ENCODE assay signal across 8 cellular contexts in genomic region chr5:115169392-115170127, GRCh38. TPM values are rescaled to one million over a fixed set of nuclear protein-coding genes. Genes with fewer than 3 reads are reported as not detected.
DNase-seq lines count a peak whose midpoint lies in the region; ATAC-seq and TF ChIP-seq lines count a peak whose summit lies in the region.

Gene TRIM36 (minus strand): TSS chr5:115169908. CDS start chr5:115169634, 274 bp downstream.

- H3K4me1 Mint-ChIP-seq in GM23338 (peaks cover 12% of the 10 kb centered on the region), nephron progenitor cell (peaks cover 13% of the 10 kb centered on the region)
- peaks cover 10% of the 10 kb centered on the region for H3K4me1 Mint-ChIP-seq in activated T-helper 2 cell treated with anti-CD3 and anti-CD28 coated beads, Interferon-gamma antibody, Interleukin-2, Interleukin-4, amounts not matched to agents 10 μg/mL and 5 μg/mL and 100 μg/mL, durations not matched to agents 14 hours and 24 hours and 36 hours (ENCODE audit: low read depth)

- peaks cover 24% of the 10 kb centered on the region for H3K27me3 Mint-ChIP-seq in GM23338 (ENCODE audit: insufficient read depth, low read depth, poor library complexity)
- peaks cover 59% of the 10 kb centered on the region for H3K27me3 Mint-ChIP-seq in activated T-helper 2 cell treated with anti-CD3 and anti-CD28 coated beads, Interferon-gamma antibody, Interleukin-2, Interleukin-4, amounts not matched to agents 10 μg/mL and 5 μg/mL and 100 μg/mL, durations not matched to agents 14 hours and 24 hours and 36 hours (ENCODE audit: low read depth)
- peaks cover 53% of the 10 kb centered on the region for H3K27me3 Mint-ChIP-seq in nephron progenitor cell (ENCODE audit: low read depth, poor library complexity)

- intact Hi-C loops in activated T-helper 2 cell treated with anti-CD3 and anti-CD28 coated beads, Interferon-gamma antibody, Interleukin-2, Interleukin-4, amounts not matched to agents 10 μg/mL and 5 μg/mL and 100 μg/mL, durations not matched to agents 14 hours and 24 hours and 36 hours (cut with micrococcal nuclease) = loop anchor here (1.0 to 10.0 kb wide), 6 partner anchors 11 to 1405 kb away; partner anchors contain the start of genes AP3S1, ATG12, CCDC112 and SEMA6A

- peaks cover 42% of the 10 kb centered on the region for H3K9me3 Mint-ChIP-seq in GM23338
- H3K9me3 Mint-ChIP-seq in activated T-helper 2 cell treated with anti-CD3 and anti-CD28 coated beads, Interferon-gamma antibody, Interleukin-2, Interleukin-4, amounts not matched to agents 10 μg/mL and 5 μg/mL and 100 μg/mL, durations not matched to agents 14 hours and 24 hours and 36 hours = peaks cover 6% of the 10 kb centered on the region
- H3K9me3 Mint-ChIP-seq in nephron progenitor cell = peaks cover 40% of the 10 kb centered on the region

- H3K27ac Mint-ChIP-seq in GM23338 (peak within 1 kb of the TSS; percentile 86), nephron progenitor cell (no peak within 1 kb of the TSS)
- H3K27ac Mint-ChIP-seq in activated T-helper 2 cell treated with anti-CD3 and anti-CD28 coated beads, Interferon-gamma antibody, Interleukin-2, Interleukin-4, amounts not matched to agents 10 μg/mL and 5 μg/mL and 100 μg/mL, durations not matched to agents 14 hours and 24 hours and 36 hours = no peak within 1 kb of the TSS

- peak; percentile 85 for ATAC-seq in GM23338
- ATAC-seq in stimulated activated naive CD8-positive, alpha-beta T cell treated with anti-CD3 and anti-CD28 coated beads, Interleukin-15, Interleukin-2, amounts not matched to agents 100 U/mL and 50 U/mL, for 24 hours = peak; percentile 99

- H3K27ac ChIP-seq in GM23338 (ENCODE audit: low read depth) = 0 out of 2 replicates have a peak within 1 kb of the TSS, but pooled peaks have one; percentile 74
- no peak within 1 kb of the TSS for H3K27ac ChIP-seq in Karpas-422 (ENCODE audit: low read length)

- H3K27me3 ChIP-seq in GM23338 (ENCODE audit: insufficient read depth) (peaks cover 51% of the 10 kb centered on the region), Karpas-422 (ENCODE audit: low read length) (no peaks in the 10 kb centered on the region; the same call in 1 of the 2 replicates)

- peaks cover 16% of the 10 kb centered on the region for H3K4me1 ChIP-seq in GM23338 (ENCODE audit: insufficient read depth)
- peaks cover 21% of the 10 kb centered on the region for H3K4me1 ChIP-seq in Karpas-422 (ENCODE audit: low read length)

- peaks cover 42% of the 10 kb centered on the region for H3K36me3 Mint-ChIP-seq in GM23338 (ENCODE audit: low read depth)
- no peaks in the 10 kb centered on the region for H3K36me3 Mint-ChIP-seq in activated T-helper 2 cell treated with anti-CD3 and anti-CD28 coated beads, Interferon-gamma antibody, Interleukin-2, Interleukin-4, amounts not matched to agents 10 μg/mL and 5 μg/mL and 100 μg/mL, durations not matched to agents 14 hours and 24 hours and 36 hours (ENCODE audit: low read depth)
- peaks cover 40% of the 10 kb centered on the region for H3K36me3 Mint-ChIP-seq in nephron progenitor cell (ENCODE audit: low read depth)

- H3F3A ChIP-seq in GM23338 (replicated peaks; ENCODE audit: low read depth) = no peaks in the 10 kb centered on the region

- H4K20me1 ChIP-seq in GM23338 (replicated peaks; ENCODE audit: insufficient read depth) (peaks cover 5% of the 10 kb centered on the region), Karpas-422 (ENCODE audit: insufficient read depth, low read depth, low read length) (no peaks in the 10 kb centered on the region)

- H3K9me2 ChIP-seq in GM23338 (ENCODE audit: insufficient read depth) = no peaks in the 10 kb centered on the region
- no peaks in the 10 kb centered on the region for H3K9me2 ChIP-seq in Karpas-422 (replicated peaks; ENCODE audit: insufficient read depth, low read length)

- H3K4me2 ChIP-seq in GM23338 = peak within 1 kb of the TSS; percentile 99
- H3K4me2 ChIP-seq in Karpas-422 (ENCODE audit: low read depth, low read length, poor library complexity, severe bottlenecking) = peak within 1 kb of the TSS; percentile 92

- peaks cover 3% of the 10 kb centered on the region; the same call in 1 of the 2 replicates for H3K36me3 ChIP-seq in GM23338 (ENCODE audit: insufficient read depth)
- H3K36me3 ChIP-seq in Karpas-422 (ENCODE audit: insufficient read depth, low read length) = no peaks in the 10 kb centered on the region

- H2AFZ ChIP-seq in GM23338 (peak within 1 kb of the TSS; percentile 99), Karpas-422 (ENCODE audit: low read length) (peak within 1 kb of the TSS; percentile 99)

- peaks cover 16% of the 10 kb centered on the region for H3K79me2 ChIP-seq in GM23338 (replicated peaks; ENCODE audit: insufficient read depth)
- H3K79me2 ChIP-seq in Karpas-422 (ENCODE audit: low read length) = no peaks in the 10 kb centered on the region

- 0 out of 4 replicates have a peak, but pooled peaks of 1 of the 2 experiments have one; percentile 15 for TF ChIP-seq CTCF in GM23338 (conservative IDR thresholded peaks at IDR 0.05; ENCODE audit: low read depth in 2 of 2)
- TF ChIP-seq CTCF in fibroblast of pulmonary artery (IDR thresholded peaks at IDR 0.05; ENCODE audit: low read length, missing control alignments) = no peak
- TF ChIP-seq CTCF in nephron progenitor cell (IDR thresholded peaks at IDR 0.05) = no peak

- peak within 1 kb of the TSS; percentile 74 for H3K9ac ChIP-seq in Karpas-422 (ENCODE audit: low read length)

- DNase-seq in EL = peak; percentile 92
- peak; percentile 93 for DNase-seq in GM23338 (ENCODE audit: low spot score)
- peak; percentile 97 for DNase-seq in Karpas-422
- peak; percentile 89 for DNase-seq in RPMI7951 (ENCODE audit: low read depth)
- peak; percentile 92 for DNase-seq in activated T-helper 2 cell treated with anti-CD3 and anti-CD28 coated beads, Interferon-gamma antibody, Interleukin-2, Interleukin-4, amounts not matched to agents 10 μg/mL and 5 μg/mL and 100 μg/mL, durations not matched to agents 14 hours and 24 hours and 36 hours (ENCODE audit: low spot score)
- DNase-seq in fibroblast of pulmonary artery (ENCODE audit: low read depth) = peak; percentile 89
- peak; percentile 98 for DNase-seq in nephron progenitor cell
- DNase-seq in stimulated activated naive CD8-positive, alpha-beta T cell treated with anti-CD3 and anti-CD28 coated beads, Interleukin-15, Interleukin-2, amounts not matched to agents 100 U/mL and 50 U/mL, for 24 hours = peak; percentile 95

- no peaks in the 10 kb centered on the region for H3K9me3 ChIP-seq in Karpas-422 (ENCODE audit: low read length)

- H3K4me3 Mint-ChIP-seq in GM23338 (peak within 1 kb of the TSS; percentile 89), nephron progenitor cell (peak within 1 kb of the TSS; percentile 87)
- peak within 1 kb of the TSS; percentile 76 for H3K4me3 Mint-ChIP-seq in activated T-helper 2 cell treated with anti-CD3 and anti-CD28 coated beads, Interferon-gamma antibody, Interleukin-2, Interleukin-4, amounts not matched to agents 10 μg/mL and 5 μg/mL and 100 μg/mL, durations not matched to agents 14 hours and 24 hours and 36 hours (ENCODE audit: low read depth)

- H3K4me3 ChIP-seq in GM23338 (peak within 1 kb of the TSS; percentile 96), Karpas-422 (ENCODE audit: low read length) (peak within 1 kb of the TSS; percentile 93), fibroblast of pulmonary artery (replicated peaks; ENCODE audit: low read depth, low read length) (peak within 1 kb of the TSS; percentile 77)

TF ChIP-seq in GM23338, 12 proteins besides CTCF, POLR2A, EP300 and RAD21 (continues in another document):
- no peak for TF ChIP-seq EZH2phosphoT487 (IDR thresholded peaks at IDR 0.05; ENCODE audit: unreplicated experiment)
- TF ChIP-seq ETS1 (IDR thresholded peaks at IDR 0.05) = peak; percentile 14; the same call in 1 of the 2 replicates
- TF ChIP-seq REST (IDR thresholded peaks at IDR 0.05; ENCODE audit: unreplicated experiment) = no peak
- TF ChIP-seq STAT1 (IDR thresholded peaks at IDR 0.05; ENCODE audit: unreplicated experiment) = no peak

RNA-seq across cellular contexts. Expression of gene TRIM36, which starts in this region (rescaled TPM):
- 10.1 and 14.1 TPM in 2 replicates for total RNA-seq in GM23338 (2014; rRNA removed; shearing (Covaris generic))
- 4.3 and 4.4 TPM in 2 replicates for polyA plus RNA-seq in GM23338 (2016; fragmentation: Nextera tagmentation; extraction: Ambion mirVana)
- total RNA-seq in Karpas-422 (2014; rRNA removed; shearing (Covaris generic); ENCODE audit: low replicate concordance) = 2.5 and 4.1 TPM in 2 replicates
- 2.4 and 3.5 TPM in 2 replicates for total RNA-seq in RPMI7951 (2014; rRNA removed; shearing (Covaris generic))
- total RNA-seq in activated T-helper 2 cell treated with anti-CD3 and anti-CD28 coated beads, Interferon-gamma antibody, Interleukin-2, Interleukin-4, amounts not matched to agents 10 μg/mL and 5 μg/mL and 100 μg/mL, durations not matched to agents 14 hours and 24 hours and 36 hours = not detected in 2 replicates

Comparison
In these comparisons a context has a peak if more than half of its experiments do, and no peak if none do; other contexts are left out.
1. Peak in DNase-seq in activated T-helper 2 cell treated with anti-CD3 and anti-CD28 coated beads, Interferon-gamma antibody, Interleukin-2, Interleukin-4, amounts not matched to agents 10 μg/mL and 5 μg/mL and 100 μg/mL, durations not matched to agents 14 hours and 24 hours and 36 hours; RNA of the gene not detected or under 1 TPM.